8 cellular contexts compared by ENCODE assay signal in the genomic region with DNA sequence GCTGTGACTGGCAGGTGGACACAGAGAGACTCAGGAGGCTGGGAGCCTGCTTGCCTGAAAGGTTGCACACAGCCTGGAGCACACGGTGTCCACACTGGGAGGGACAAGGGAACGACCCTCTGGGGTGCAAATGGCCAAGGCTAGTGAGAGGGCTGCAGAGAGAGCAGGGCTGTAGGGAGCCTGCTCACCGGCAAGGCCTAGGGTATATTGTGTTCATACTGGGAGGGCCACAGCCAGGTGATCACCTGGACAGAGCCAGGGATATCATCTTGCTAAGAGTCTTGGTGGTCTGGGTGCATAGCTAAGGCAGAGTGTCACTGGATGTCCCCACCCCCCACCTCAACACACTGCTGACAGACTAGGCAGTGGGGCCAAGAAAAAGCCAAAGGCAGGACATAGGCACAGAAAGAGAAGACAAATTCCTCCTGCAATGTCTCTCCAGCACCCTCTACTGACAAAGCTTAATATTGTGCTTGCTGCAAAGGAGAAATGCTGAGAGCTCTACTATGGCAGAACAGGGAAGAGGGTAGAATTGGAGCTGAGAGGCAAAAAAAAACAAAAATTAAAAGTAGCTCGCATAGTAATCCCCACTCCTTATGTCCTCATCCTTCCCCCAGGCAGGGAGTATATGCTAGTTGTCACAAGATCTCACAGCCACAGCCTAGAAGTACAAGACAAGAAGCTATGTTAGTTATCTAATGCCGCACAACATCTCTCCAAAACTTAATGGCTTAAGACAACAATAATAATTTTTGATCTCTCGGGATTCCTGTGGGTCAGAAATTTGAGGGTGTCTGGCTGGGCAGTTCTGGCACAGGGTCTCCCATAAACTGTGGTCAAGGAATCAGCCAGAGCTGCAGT. TPM values are rescaled to one million over a fixed set of nuclear protein-coding genes. Genes with fewer than 3 reads are reported as not detected.
DNase-seq lines count a peak whose midpoint lies in the region; ATAC-seq, FAIRE-seq and TF ChIP-seq lines count a peak whose summit lies in the region.

No MANE protein-coding gene starts in this region.

- intact Hi-C loops in CD4-positive, alpha-beta T cell (cut with DNase I, micrococcal nuclease), result loop anchor here (1.0 to 5.0 kb wide), 3 partner anchors 179 to 301 kb away; no protein-coding TSS in a partner anchor
- intact Hi-C loops in right lobe of liver (cut with DNase I), result loop anchor here (5.0 to 10.0 kb wide), 2 partner anchors 182 to 184 kb away; no protein-coding TSS in a partner anchor

- H3K36me3 Mint-ChIP-seq in CD4-positive, alpha-beta T cell (ENCODE audit: low read depth), result no peaks in the 10 kb centered on the region
- H3K36me3 Mint-ChIP-seq in type B pancreatic cell, result peaks cover 11% of the 10 kb centered on the region

- H3K4me1 ChIP-seq in right lobe of liver, result peaks cover 0 to under 1% (median 0%) of the 10 kb centered on the region in 4 donors

- WGBS in right lobe of liver (ENCODE audit: insufficient coverage, low coverage, low lambda C conversion rate, missing lambda C conversion rate), result 27% methylated on average over 4 of the region's 6 CpGs

- no peak for DNase-seq in CD4-positive, alpha-beta T cell
- DNase-seq in RCC 7860 (ENCODE audit: low spot score) (peak; percentile 42), dedifferentiated amniotic fluid mesenchymal stem cell (ENCODE audit: extremely low spot score) (peak; percentile 82), right lobe of liver (peak in 1 of 3 donors; percentile 52), type B pancreatic cell (ENCODE audit: extremely low spot score, unreplicated experiment) (no peak), OCI-M2 (lab: John Stamatoyannopoulos, UW; ENCODE audit: unreplicated experiment) (no peak)

- CTCF ChIA-PET in CD4-positive, alpha-beta T cell (lab: Charles Lee), result interaction anchor here (1.2 kb wide), 1 partner anchor 185 kb away, joined by 4 read pairs; no protein-coding TSS in a partner anchor

- POLR2A ChIA-PET in CD4-positive, alpha-beta T cell (lab: Charles Lee), result interaction anchor here (1.2 kb wide), 1 partner anchor 184 kb away, joined by 3 read pairs; no protein-coding TSS in a partner anchor

- FAIRE-seq in RCC 7860 (lab: Jason Lieb, UNC), result no peak

- peak; percentile 53 for TF ChIP-seq CTCF in CD4-positive, alpha-beta T cell (IDR thresholded peaks at IDR 0.05)
- TF ChIP-seq CTCF in LNCAP (IDR thresholded peaks at IDR 0.05) (peak; percentile 90), right lobe of liver (IDR thresholded peaks at IDR 0.05) (peak; percentile 82 to 85 (median 82)), type B pancreatic cell (conservative IDR thresholded peaks at IDR 0.05) (peak; percentile 88)

- no peaks in the 10 kb centered on the region for H3K27me3 Mint-ChIP-seq in CD4-positive, alpha-beta T cell
- H3K27me3 Mint-ChIP-seq in type B pancreatic cell, result no peaks in the 10 kb centered on the region

- no peak overlapping the region for H3K4me3 ChIP-seq in right lobe of liver

- H3K9me3 ChIP-seq in CD4-positive, alpha-beta T cell (ENCODE audit: control insufficient read depth, low read length), result no peaks in the 10 kb centered on the region
- H3K9me3 ChIP-seq in right lobe of liver, result no peaks in the 10 kb centered on the region

- H3K27me3 ChIP-seq in CD4-positive, alpha-beta T cell (ENCODE audit: control insufficient read depth, insufficient read depth, low read length), result no peaks in the 10 kb centered on the region
- H3K27me3 ChIP-seq in right lobe of liver, result no peaks in the 10 kb centered on the region

- no peak overlapping the region for H3K4me3 Mint-ChIP-seq in CD4-positive, alpha-beta T cell
- H3K4me3 Mint-ChIP-seq in type B pancreatic cell, result peak overlapping the region; percentile 30

- no peak for TF ChIP-seq POLR2A in right lobe of liver (IDR thresholded peaks at IDR 0.05)

- no peaks in the 10 kb centered on the region for H3K36me3 ChIP-seq in right lobe of liver

- H3K27ac Mint-ChIP-seq in CD4-positive, alpha-beta T cell, result no peak overlapping the region
- peak overlapping the region; percentile 8 for H3K27ac Mint-ChIP-seq in type B pancreatic cell

- peaks cover 6% of the 10 kb centered on the region for H3K4me1 Mint-ChIP-seq in CD4-positive, alpha-beta T cell (ENCODE audit: low read depth)
- peaks cover 30% of the 10 kb centered on the region for H3K4me1 Mint-ChIP-seq in type B pancreatic cell (ENCODE audit: unreplicated experiment)

- no peaks in the 10 kb centered on the region for H3K9me3 Mint-ChIP-seq in CD4-positive, alpha-beta T cell
- peaks cover 10% of the 10 kb centered on the region for H3K9me3 Mint-ChIP-seq in type B pancreatic cell

- ATAC-seq in CD4-positive, alpha-beta T cell (ENCODE audit: poor library complexity), result peak; percentile 61
- ATAC-seq in GM18867 (IDR thresholded peaks at IDR 0.05; ENCODE audit: unreplicated experiment) (peak; percentile 73), right lobe of liver (peak; percentile 88 to 92 (median 89))

- no peak overlapping the region for H3K27ac ChIP-seq in CD4-positive, alpha-beta T cell (ENCODE audit: low read depth, low read length)
- no peak overlapping the region for H3K27ac ChIP-seq in right lobe of liver

RNA-seq across cellular contexts. Expression of a gene that starts 40.0 kb away (rescaled TPM):
- 1 to 10 TPM; 3.8 to 4.5 TPM for total RNA-seq in CD4-positive, alpha-beta T cell
- total RNA-seq in right lobe of liver (10 to 100 TPM in 2 of 6 experiments, 1 to 10 TPM in 4; 6.2 to 23.4 (median 8.8) TPM), type B pancreatic cell (ENCODE audit: low replicate concordance) (30.2 and 44.2 TPM in 2 replicates)

Comparison
In these comparisons a context has a peak if more than half of its experiments do, and no peak if none do; other contexts are left out.
1. DNase-seq: peak in RCC 7860 (single experiment) and dedifferentiated amniotic fluid mesenchymal stem cell (single experiment); none in CD4-positive, alpha-beta T cell (0 of 10), type B pancreatic cell (single experiment) and OCI-M2 (single experiment).
2. Peak in every context shown above with its lines, with median percentiles within 50 percentile points of each other: ATAC-seq and CTCF ChIP-seq.